ENCODE assay signal across 12 cellular contexts in genomic region chr1:203173566-203173965, GRCh38. TPM values are rescaled to one million over a fixed set of nuclear protein-coding genes. Genes with fewer than 3 reads are reported as not detected.
A peak's percentile ranks its signal among the peaks of the same experiment; 100 is the strongest.
DNase-seq lines count a peak whose midpoint lies in the region; ATAC-seq, FAIRE-seq and TF ChIP-seq lines count a peak whose summit lies in the region.
"Had no signal": no experiment of that assay in that cellular context is flagged by ENCODE, and none has a peak within 500 bp of the region (broad histone marks: within the 10 kb centered on the region; RNA-seq: fewer than 3 reads in every experiment).

No MANE protein-coding gene starts in this region.

- intact Hi-C loops in sciatic nerve (cut with DNase I) (no loop called here), heart right ventricle (cut with DNase I) (loop anchor here (2.0 to 5.0 kb wide), 9 partner anchors 39 to 136 kb away; no protein-coding TSS in a partner anchor)

- no peaks in the 10 kb centered on the region for H4K20me1 ChIP-seq in H1 (replicated peaks in 1 of 2; ENCODE audit: control insufficient read depth in 1 of 2, insufficient read depth in 2 of 2, low read length in 2 of 2)

- no peaks in the 10 kb centered on the region for H3K79me2 ChIP-seq in H1 (ENCODE audit: control insufficient read depth in 1 of 2, insufficient read depth in 2 of 2, low read length in 2 of 2)

- no peak overlapping the region for H3K18ac ChIP-seq in H1 (ENCODE audit: extremely low read depth, low read length)

- no peak overlapping the region for H3K9ac ChIP-seq in H1 (replicated peaks in 1 of 4; ENCODE audit: extremely low read depth in 1 of 4, low read depth in 3 of 4, low read length in 3 of 4)

- H4K91ac ChIP-seq in H1 (replicated peaks; ENCODE audit: insufficient read length, low read length), result no peak overlapping the region

- H4K5ac ChIP-seq in H1 (ENCODE audit: insufficient read length, low read depth, low read length), result no peak overlapping the region

- FAIRE-seq in H1 (lab: Jason Lieb, UNC), result no peak

- ATAC-seq in GM18499 (IDR thresholded peaks at IDR 0.05; ENCODE audit: insufficient read depth, unreplicated experiment) (peak; percentile 79), GM21423 (IDR thresholded peaks at IDR 0.05; ENCODE audit: unreplicated experiment) (peak; percentile 83), HG03457 (IDR thresholded peaks at IDR 0.05; ENCODE audit: unreplicated experiment) (peak; percentile 77), sciatic nerve (no peak), heart right ventricle (no peak)
- ATAC-seq: WTC11 had no signal

- DNase-seq in H1 (ENCODE audit: low read depth in 1 of 2, low spot score in 2 of 2), result no peak
- DNase-seq in sciatic nerve (ENCODE audit: low spot score), result no peak
- no peak for DNase-seq in activated CD4-positive, CD25-positive, alpha-beta regulatory T cell (lab: John Stamatoyannopoulos, UW)
- no peak for DNase-seq in heart right ventricle
- DNase-seq in activated CD4-positive, alpha-beta T cell treated with anti-CD3 and anti-CD28 coated beads, Interleukin-2, amount 50 U/mL, for 4 hours, result no peak
- DNase-seq: central memory CD4-positive, alpha-beta T cell; NCI-H187 had no signal

- no peak overlapping the region for H2AK5ac ChIP-seq in H1 (ENCODE audit: low read depth, low read length)

- H3K4me1 ChIP-seq in H1 (replicated peaks in 1 of 4; ENCODE audit: control insufficient read depth in 3 of 4, insufficient read depth in 4 of 4, low read length in 3 of 4) (peaks cover 0 to 7% (median 3%) of the 10 kb centered on the region in 4 experiments; a peak in 4 of 7 replicates), heart right ventricle (peaks cover 0 to 26% (median 0%) of the 10 kb centered on the region in 9 donors)

- no peak overlapping the region for H3K23ac ChIP-seq in H1 (ENCODE audit: insufficient read length)

- H3K9me3 ChIP-seq in H1 (ENCODE audit: insufficient read depth in 2 of 2, low read depth in 1 of 2, low read length in 1 of 2), result no peaks in the 10 kb centered on the region
- no peaks in the 10 kb centered on the region for H3K9me3 ChIP-seq in heart right ventricle

- no peaks in the 10 kb centered on the region for H3K79me1 ChIP-seq in H1 (ENCODE audit: low read depth, low read length)

- no peak overlapping the region for H3K4ac ChIP-seq in H1 (replicated peaks; ENCODE audit: insufficient read length, low read depth, low read length)

- H3K4me3 ChIP-seq in H1 (ENCODE audit: extremely low read depth in 1 of 4, insufficient read depth in 2 of 4, low read depth in 3 of 4, low read length in 4 of 4), result no peak overlapping the region
- H3K4me3 ChIP-seq in heart right ventricle, result no peak overlapping the region

- TF ChIP-seq RAD21 in H1 (IDR thresholded peaks at IDR 0.05 in 1 of 2, conservative IDR thresholded peaks at IDR 0.05 in 1 of 2; ENCODE audit: low read depth in 2 of 2, low read length in 2 of 2), result no peak

- WGBS in H1 (ENCODE audit: extremely low coverage in 1 of 2, insufficient coverage in 1 of 2, insufficient read length in 1 of 2, insufficient replicate concordance in 2 of 2, low coverage in 1 of 2, low lambda C conversion rate in 2 of 2, missing lambda C conversion rate in 1 of 2), 2 experiments, result 78% methylated on average over 5 of the region's 5 CpGs; no CpG with 5 or more reads in 1 of the 2 experiments
- 90 to 95% methylated on average over 5 of the region's 5 CpGs for WGBS in heart right ventricle, 2 donors

- no peaks in the 10 kb centered on the region for H3K36me3 ChIP-seq in H1 (ENCODE audit: control insufficient read depth in 2 of 4, insufficient read depth in 4 of 4, low read length in 3 of 4)
- H3K36me3 ChIP-seq in heart right ventricle, result no peaks in the 10 kb centered on the region

- H3K23me2 ChIP-seq in H1 (ENCODE audit: low read depth, low read length), result no peaks in the 10 kb centered on the region

- no peak overlapping the region for H2AFZ ChIP-seq in H1 (ENCODE audit: low read length)

- no peak overlapping the region for H4K8ac ChIP-seq in H1 (ENCODE audit: extremely low read depth, insufficient read depth, low read length)

- H3K4me2 ChIP-seq in H1 (ENCODE audit: insufficient read depth in 1 of 2, low read depth in 2 of 2, low read length in 2 of 2), result no peak overlapping the region

- no peak for TF ChIP-seq EP300 in H1 (IDR thresholded peaks at IDR 0.05; ENCODE audit: borderline replicate concordance in 1 of 2, low read depth in 2 of 2, low read length in 2 of 2)

- H3K27ac ChIP-seq in H1 (ENCODE audit: low read depth, low read length) (no peak overlapping the region), heart right ventricle (no peak overlapping the region)

- H2BK20ac ChIP-seq in H1 (ENCODE audit: low read length), result no peak overlapping the region

- H2BK15ac ChIP-seq in H1 (ENCODE audit: low read length), result 0 out of 2 replicates have a peak overlapping the region, but pooled peaks have one; percentile 72

- H2BK12ac ChIP-seq in H1 (ENCODE audit: low read depth, low read length), result no peak overlapping the region

- H3K56ac ChIP-seq in H1 (replicated peaks; ENCODE audit: insufficient read length, low read depth, low read length), result no peak overlapping the region

- H2BK120ac ChIP-seq in H1 (replicated peaks; ENCODE audit: low read depth, low read length), result no peak overlapping the region

- TF ChIP-seq CTCF in H1 (IDR thresholded peaks at IDR 0.05; ENCODE audit: control extremely low read depth in 1 of 3, insufficient read depth in 1 of 3, low read depth in 1 of 3, low read length in 3 of 3), result no peak
- TF ChIP-seq CTCF in heart right ventricle (IDR thresholded peaks at IDR 0.05), result no peak

- no peak overlapping the region for H2BK5ac ChIP-seq in H1 (ENCODE audit: low read depth, low read length)

- no peak for TF ChIP-seq POLR2A in H1 (IDR thresholded peaks at IDR 0.05; ENCODE audit: control extremely low read depth in 1 of 2, low read depth in 2 of 2, low read length in 2 of 2)

- no peak overlapping the region for H3K14ac ChIP-seq in H1 (ENCODE audit: insufficient read length)

- POLR2A ChIA-PET in H1 (lab: Charles Lee; ENCODE audit: partially characterized antibody), result interaction anchor here (1.1 to 1.6 kb wide), 3 partner anchors 56 to 134 kb away, joined by 3 to 6 read pairs (median 3); no protein-coding TSS in a partner anchor

- CTCF ChIA-PET in H1 (lab: Charles Lee; ENCODE audit: partially characterized antibody), result interaction anchor here (0.7 to 16.8 kb wide), 30 partner anchors 10 to 146 kb away, joined by 3 to 511 read pairs (median 8); partner anchors contain the start of genes ADORA1, CHI3L1 and MYOG

- H3K27me3 ChIP-seq in H1 (replicated peaks in 1 of 4; ENCODE audit: control insufficient read depth in 3 of 4, extremely low read depth in 1 of 4, insufficient read depth in 3 of 4, low read length in 3 of 4) (no peaks in the 10 kb centered on the region), heart right ventricle (peaks cover 0 to 4% (median 0%) of the 10 kb centered on the region in 7 donors)

RNA-seq across cellular contexts. Expression of gene MYBPH, which starts 2.1 kb away (rescaled TPM):
- not detected in 2 replicates for total RNA-seq in H1 (2021; fragmentation: NEBNext Ultra II Directional; extraction: Animal tissue kit (Norgen Biotek cat#: 25700))
- polyA plus RNA-seq in H1 (2011; rRNA removed), result not detected in 2 replicates
- not detected for polyA plus RNA-seq in H1 (2011; cell fraction: cytosol; rRNA removed)
- polyA plus RNA-seq in H1 (2011; cell fraction: nucleus; rRNA removed), result not detected
- not detected in 4 replicates for polyA plus RNA-seq in H1 (2012, experiment 1 of 2)
- not detected for polyA plus RNA-seq in H1 (2012, experiment 2 of 2)
- polyA plus RNA-seq in H1 (2013, experiment 1 of 2), result not detected
- not detected for polyA plus RNA-seq in H1 (2013, experiment 2 of 2)
- polyA minus RNA-seq in H1 (2011; rRNA and poly(A)+ RNA removed), result not detected in 2 replicates
- not detected for polyA minus RNA-seq in H1 (2011; cell fraction: cytosol; rRNA and poly(A)+ RNA removed)
- polyA minus RNA-seq in H1 (2011; cell fraction: nucleus; rRNA and poly(A)+ RNA removed), result not detected
- total RNA-seq in sciatic nerve, result not detected
- total RNA-seq in heart right ventricle, result not detected
- polyA plus RNA-seq in heart right ventricle, result not detected
- total RNA-seq: renal cortical epithelial cell, WTC11 had no signal

RNA-seq across cellular contexts. Expression of gene CHI3L1, which starts 12.9 kb away (rescaled TPM):
- total RNA-seq in H1 (2021; fragmentation: NEBNext Ultra II Directional; extraction: Animal tissue kit (Norgen Biotek cat#: 25700)), result not detected in 2 replicates
- polyA plus RNA-seq in H1 (2011; rRNA removed) (0.57 and 1.0 TPM in 2 replicates), heart right ventricle (10 to 100 TPM in 1 of 2 donors, 1 to 10 TPM in 1; 2.2 to 14.3 TPM)
- 0.66 TPM for polyA plus RNA-seq in H1 (2011; cell fraction: cytosol; rRNA removed)
- polyA plus RNA-seq in H1 (2011; cell fraction: nucleus; rRNA removed), result 2.8 TPM
- 0.30 to 1.2 TPM (median 0.59 TPM) in 4 replicates for polyA plus RNA-seq in H1 (2012, experiment 1 of 2)
- 0.12 TPM for polyA plus RNA-seq in H1 (2012, experiment 2 of 2)
- 0.14 TPM for polyA plus RNA-seq in H1 (2013, experiment 1 of 2)
- 0.13 TPM for polyA plus RNA-seq in H1 (2013, experiment 2 of 2)
- 0.37 TPM in 1 of 2 replicates, not detected in the other for polyA minus RNA-seq in H1 (2011; rRNA and poly(A)+ RNA removed)
- polyA minus RNA-seq in H1 (2011; cell fraction: cytosol; rRNA and poly(A)+ RNA removed), result not detected
- polyA minus RNA-seq in H1 (2011; cell fraction: nucleus; rRNA and poly(A)+ RNA removed), result not detected
- total RNA-seq in sciatic nerve (37.0 TPM), heart right ventricle (10 to 100 TPM in 1 of 10 donors, 1 to 10 TPM in 3, under 1 TPM in 5, not detected in 1; 0.15 to 11.0 (median 0.42) TPM)

RNA-seq across cellular contexts. Expression of gene ADORA1, which starts 46.0 kb away (rescaled TPM):
- total RNA-seq in H1 (2021; fragmentation: NEBNext Ultra II Directional; extraction: Animal tissue kit (Norgen Biotek cat#: 25700)), result 3.3 and 3.5 TPM in 2 replicates
- polyA plus RNA-seq in H1 (2011; rRNA removed) (6.7 and 12.2 TPM in 2 replicates), heart right ventricle (1 to 10 TPM; 1.8 to 8.3 TPM)
- polyA plus RNA-seq in H1 (2011; cell fraction: cytosol; rRNA removed), result 3.4 TPM
- 6.7 TPM for polyA plus RNA-seq in H1 (2011; cell fraction: nucleus; rRNA removed)
- 1.7 to 4.4 TPM (median 3.6 TPM) in 4 replicates for polyA plus RNA-seq in H1 (2012, experiment 1 of 2)
- polyA plus RNA-seq in H1 (2012, experiment 2 of 2), result 4.7 TPM
- 4.9 TPM for polyA plus RNA-seq in H1 (2013, experiment 1 of 2)
- polyA plus RNA-seq in H1 (2013, experiment 2 of 2), result 6.0 TPM
- 4.0 and 6.8 TPM in 2 replicates for polyA minus RNA-seq in H1 (2011; rRNA and poly(A)+ RNA removed)
- 2.0 TPM for polyA minus RNA-seq in H1 (2011; cell fraction: cytosol; rRNA and poly(A)+ RNA removed)
- polyA minus RNA-seq in H1 (2011; cell fraction: nucleus; rRNA and poly(A)+ RNA removed), result 3.7 TPM
- total RNA-seq in sciatic nerve (1.8 TPM), heart right ventricle (10 to 100 TPM in 4 of 10 donors, 1 to 10 TPM in 6; 5.1 to 12.2 (median 9.3) TPM)

RNA-seq across cellular contexts. Expression of gene CHIT1, which starts 55.9 kb away (rescaled TPM):
- total RNA-seq in H1 (2021; fragmentation: NEBNext Ultra II Directional; extraction: Animal tissue kit (Norgen Biotek cat#: 25700)), result not detected in 2 replicates
- not detected in 2 replicates for polyA plus RNA-seq in H1 (2011; rRNA removed)
- polyA plus RNA-seq in H1 (2011; cell fraction: cytosol; rRNA removed), result 0.04 TPM
- polyA plus RNA-seq in H1 (2011; cell fraction: nucleus; rRNA removed), result 0.13 TPM
- 0.06 TPM in 1 of 4 replicates, not detected in the others for polyA plus RNA-seq in H1 (2012, experiment 1 of 2)
- not detected for polyA plus RNA-seq in H1 (2012, experiment 2 of 2)
- polyA plus RNA-seq in H1 (2013, experiment 1 of 2), result not detected
- not detected for polyA plus RNA-seq in H1 (2013, experiment 2 of 2)
- 0.03 and 0.05 TPM in 2 replicates for polyA minus RNA-seq in H1 (2011; rRNA and poly(A)+ RNA removed)
- not detected for polyA minus RNA-seq in H1 (2011; cell fraction: cytosol; rRNA and poly(A)+ RNA removed)
- polyA minus RNA-seq in H1 (2011; cell fraction: nucleus; rRNA and poly(A)+ RNA removed), result 0.50 TPM
- 0.22 TPM for total RNA-seq in sciatic nerve
- 1 to 10 TPM in 1 of 10 donors, under 1 TPM in 5, not detected in 4; 0.05 to 1.3 (median 0.28) TPM for total RNA-seq in heart right ventricle
- polyA plus RNA-seq in heart right ventricle, result not detected

Comparison
In these comparisons a context has a peak if more than half of its experiments do, and no peak if none do; other contexts are left out.
1. ATAC-seq: peak in GM18499 (single experiment), GM21423 (single experiment) and HG03457 (single experiment); none in sciatic nerve (single experiment) and heart right ventricle (0 of 8).